Comparison of ENCODE assay signal across 6 cellular contexts in genomic region chr19:53832861-53833260, GRCh38. TPM values are rescaled to one million over a fixed set of nuclear protein-coding genes. Genes with fewer than 3 reads are reported as not detected.
"Had no signal": no experiment of that assay in that cellular context is flagged by ENCODE, and none has a peak within 500 bp of the region (broad histone marks: within the 10 kb centered on the region; RNA-seq: fewer than 3 reads in every experiment).

No MANE protein-coding gene starts in this region.

RNA-seq across cellular contexts. Expression of gene NLRP12, which starts 8.7 kb away (rescaled TPM):
- total RNA-seq: activated CD8-positive, alpha-beta T cell treated with anti-CD3 and anti-CD28 coated beads, Interleukin-2, amount 10 ng/mL, durations not matched to agents 7 days and 5 days; activated naive CD8-positive, alpha-beta T cell treated with anti-CD3 and anti-CD28 coated beads, Interleukin-2, amount 10 ng/mL, durations not matched to agents 7 days and 5 days; NCI-H460; SJSA1; T-helper 1 cell treated with Interleukin-12 subunit alpha and Interleukin-12 subunit beta and Interleukin-4 antibody, amounts not matched to agents 30 ng/mL and 1 ng/mL, for 36 hours had no signal

RNA-seq across cellular contexts. Expression of gene PRKCG, which starts 49.1 kb away (rescaled TPM):
- total RNA-seq: activated CD8-positive, alpha-beta T cell treated with anti-CD3 and anti-CD28 coated beads, Interleukin-2, amount 10 ng/mL, durations not matched to agents 7 days and 5 days; activated naive CD8-positive, alpha-beta T cell treated with anti-CD3 and anti-CD28 coated beads, Interleukin-2, amount 10 ng/mL, durations not matched to agents 7 days and 5 days; adrenal gland; SJSA1 had no signal
- polyA plus RNA-seq: adrenal gland had no signal
